Comparison of ENCODE assay signal across 24 cellular contexts in the genomic region with DNA sequence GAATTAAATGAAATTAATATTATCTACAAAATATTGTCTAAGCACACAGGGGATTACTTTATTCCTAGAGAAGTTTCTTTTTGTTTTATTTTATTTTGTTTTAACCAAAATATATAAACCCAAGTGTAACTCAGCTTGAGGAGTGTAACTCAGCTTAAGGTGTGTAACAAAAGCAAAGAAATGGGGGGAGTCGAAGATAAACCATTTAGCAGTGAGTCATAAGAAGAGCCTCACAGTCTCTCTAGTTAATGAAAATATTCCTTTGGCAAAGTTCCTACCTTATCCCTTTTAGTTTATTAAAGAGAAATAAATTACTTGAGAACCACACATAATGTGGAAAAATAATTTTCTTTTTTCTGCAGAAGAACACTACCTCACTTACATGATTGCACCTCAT.
"Had no signal": no experiment of that assay in that cellular context is flagged by ENCODE, and none has a peak within 500 bp of the region (broad histone marks: within the 10 kb centered on the region; RNA-seq: fewer than 3 reads in every experiment).

No MANE protein-coding gene starts in this region.

- H3K36me3 Mint-ChIP-seq: immature natural killer cell; naive thymus-derived CD4-positive, alpha-beta T cell; neural progenitor cell; stimulated activated effector memory CD8-positive, alpha-beta T cell treated with anti-CD3 and anti-CD28 coated beads, Interleukin-12 subunit alpha, Interleukin-12 subunit beta, amount 100 ng/mL, for 72 hours had no signal

- H3K27ac Mint-ChIP-seq: immature natural killer cell; naive thymus-derived CD4-positive, alpha-beta T cell; nephron; neural progenitor cell; stimulated activated effector memory CD8-positive, alpha-beta T cell treated with anti-CD3 and anti-CD28 coated beads, Interleukin-12 subunit alpha, Interleukin-12 subunit beta, amount 100 ng/mL, for 72 hours had no signal

- H3K9ac ChIP-seq: neural progenitor cell had no signal

- DNase-seq: effector memory CD4-positive, alpha-beta T cell; hypothalamus; immature natural killer cell; mesenchymal stem cell; midbrain; naive thymus-derived CD4-positive, alpha-beta T cell; right cardiac atrium; sigmoid colon; stimulated activated CD4-positive, alpha-beta T cell treated with anti-CD3 and anti-CD28 coated beads, Interleukin-2, amount 100 ng/mL, for 24 hours; stimulated activated CD4-positive, alpha-beta T cell treated with anti-CD3 and anti-CD28 coated beads, Interleukin-4, amount 100 ng/mL, for 24 hours; stimulated activated naive CD4-positive, alpha-beta T cell treated with Interleukin-2 at 50 U/mL for 16 hours; stomach; thyroid gland; trophoblast cell had no signal

- H3K27me3 Mint-ChIP-seq: naive thymus-derived CD4-positive, alpha-beta T cell had no signal

- H3K36me3 ChIP-seq: esophagus muscularis mucosa, neural progenitor cell, prostate gland, sigmoid colon, stomach, thyroid gland had no signal

- H3K4me2 ChIP-seq: neural progenitor cell had no signal

- H3K9me3 Mint-ChIP-seq: nephron had no signal

- H3K27me3 ChIP-seq: esophagus muscularis mucosa, neural progenitor cell, sigmoid colon, stomach, thyroid gland had no signal

- H3K4me1 Mint-ChIP-seq: immature natural killer cell; naive thymus-derived CD4-positive, alpha-beta T cell; nephron; stimulated activated effector memory CD8-positive, alpha-beta T cell treated with anti-CD3 and anti-CD28 coated beads, Interleukin-12 subunit alpha, Interleukin-12 subunit beta, amount 100 ng/mL, for 72 hours had no signal

- H3K4me3 ChIP-seq: coronary artery, esophagus muscularis mucosa, lung, neural progenitor cell, prostate gland, sigmoid colon, stomach, thyroid gland had no signal

- FAIRE-seq: endothelial cell of umbilical vein, frontal cortex, keratinocyte had no signal

- H3K27ac ChIP-seq: coronary artery, esophagus muscularis mucosa, neural progenitor cell, prostate gland, sigmoid colon, stomach, thyroid gland had no signal

- H3K4me1 ChIP-seq: neural progenitor cell, prostate gland, sigmoid colon, stomach, thyroid gland had no signal

- H3K4me3 Mint-ChIP-seq: immature natural killer cell; naive thymus-derived CD4-positive, alpha-beta T cell; nephron; neural progenitor cell; stimulated activated effector memory CD8-positive, alpha-beta T cell treated with anti-CD3 and anti-CD28 coated beads, Interleukin-12 subunit alpha, Interleukin-12 subunit beta, amount 100 ng/mL, for 72 hours had no signal

- H2AFZ ChIP-seq: neural progenitor cell had no signal

- H3K9me3 ChIP-seq: esophagus muscularis mucosa, prostate gland, sigmoid colon, thyroid gland had no signal
